In the genomic region with DNA sequence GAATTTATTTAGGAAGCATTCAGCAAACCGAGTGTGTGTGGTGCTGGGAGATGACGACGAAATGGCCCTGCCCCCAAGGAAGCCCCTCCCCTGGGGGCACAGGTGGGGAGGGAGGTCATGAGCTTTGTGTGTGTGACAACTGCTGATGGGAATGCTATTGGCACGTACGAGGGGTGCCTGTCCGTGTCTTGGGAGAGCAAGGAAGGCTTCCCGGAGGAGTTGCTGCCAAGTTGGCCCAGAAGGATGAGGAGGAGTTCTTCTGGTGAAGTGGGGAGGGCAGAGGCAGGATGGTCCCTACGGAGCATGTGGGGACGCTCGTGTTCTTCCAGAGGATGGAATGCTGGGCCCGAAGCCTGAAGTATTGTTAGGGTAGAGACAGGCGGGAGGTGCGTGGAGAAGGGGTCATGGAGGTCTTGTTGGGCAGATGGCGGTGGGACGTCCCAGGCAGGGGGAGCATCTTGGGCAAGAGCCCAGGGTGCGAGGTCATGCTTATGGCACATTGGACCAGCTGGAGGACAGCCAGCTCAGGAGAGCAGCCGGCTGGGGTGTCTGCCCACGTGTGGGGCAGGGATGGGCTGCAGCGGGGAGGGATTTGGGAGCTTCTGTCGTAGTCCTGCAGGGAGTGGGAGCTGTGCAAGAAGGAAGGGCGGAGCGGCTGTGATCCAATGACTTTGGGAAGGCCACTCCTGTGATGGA, we compare ENCODE assay signal across 12 cellular contexts. TPM values are rescaled to one million over a fixed set of nuclear protein-coding genes. Genes with fewer than 3 reads are reported as not detected.
DNase-seq lines count a peak whose midpoint lies in the region; ATAC-seq and TF ChIP-seq lines count a peak whose summit lies in the region.
"Had no signal": no experiment of that assay in that cellular context is flagged by ENCODE, and none has a peak within 500 bp of the region (broad histone marks: within the 10 kb centered on the region; RNA-seq: fewer than 3 reads in every experiment).

No MANE protein-coding gene starts in this region.

- CTCF ChIA-PET in AG04450 (lab: Charles Lee), result no interaction called here
- CTCF ChIA-PET in HEK293T (lab: Yijun Ruan, JAX), result interaction anchor here (1.3 kb wide), 1 partner anchor 50 kb away, joined by 3 read pairs; no protein-coding TSS in a partner anchor

- intact Hi-C loops in dendritic cell treated with granulocyte-macrophage colony-stimulating factor and Interleukin-4, amounts not matched to agents 40 ng/mL and 50 ng/mL, for 4 days (cut with micrococcal nuclease), result loop anchor here (1.0 kb wide), 1 partner anchor 23 kb away; no protein-coding TSS in a partner anchor

- TF ChIP-seq CTCF in AG04450 (IDR thresholded peaks at IDR 0.05; ENCODE audit: low read depth, low read length) (no peak), nephron (IDR thresholded peaks at IDR 0.05; ENCODE audit: unreplicated experiment in 3 of 3) (no peak)

- H3K36me3 ChIP-seq in KOPT-K1 (ENCODE audit: insufficient read depth, low read length), result peaks cover 11% of the 10 kb centered on the region
- H3K36me3 ChIP-seq: adrenal gland had no signal

- H3K27me3 Mint-ChIP-seq in dendritic cell treated with granulocyte-macrophage colony-stimulating factor and Interleukin-4, amounts not matched to agents 40 ng/mL and 50 ng/mL, for 4 days, result peaks cover 8% of the 10 kb centered on the region
- peaks cover 5% of the 10 kb centered on the region for H3K27me3 Mint-ChIP-seq in nephron (ENCODE audit: low read depth)

- DNase-seq in AG04450 (ENCODE audit: low read depth, low spot score) (no peak), KBM-7 (no peak), HEK293T (ENCODE audit: extremely low spot score) (no peak)
- DNase-seq: adrenal gland, NCI-H1105, SW 1271 had no signal

- H3K9me3 ChIP-seq in AG04450 (ENCODE audit: control insufficient read depth, insufficient read depth, low read length), result peaks cover 6% of the 10 kb centered on the region; the same call in 1 of the 2 replicates
- no peaks in the 10 kb centered on the region for H3K9me3 ChIP-seq in KOPT-K1 (ENCODE audit: insufficient read depth, low read length, poor library complexity, severe bottlenecking)
- H3K9me3 ChIP-seq: adrenal gland had no signal

- H3K4me1 Mint-ChIP-seq in dendritic cell treated with granulocyte-macrophage colony-stimulating factor and Interleukin-4, amounts not matched to agents 40 ng/mL and 50 ng/mL, for 4 days (ENCODE audit: low read depth), result peaks cover 70% of the 10 kb centered on the region
- H3K4me1 Mint-ChIP-seq in nephron, result peaks cover 50% of the 10 kb centered on the region

- no peak overlapping the region for H3K4me3 Mint-ChIP-seq in dendritic cell treated with granulocyte-macrophage colony-stimulating factor and Interleukin-4, amounts not matched to agents 40 ng/mL and 50 ng/mL, for 4 days
- no peak overlapping the region for H3K4me3 Mint-ChIP-seq in nephron

- ATAC-seq in GM21737 (IDR thresholded peaks at IDR 0.05; ENCODE audit: unreplicated experiment) (no peak), GM21360 (IDR thresholded peaks at IDR 0.05; ENCODE audit: unreplicated experiment) (no peak)

- H3K27me3 ChIP-seq in AG04450 (ENCODE audit: control insufficient read depth, insufficient read depth, low read length), result no peaks in the 10 kb centered on the region
- H3K27me3 ChIP-seq: adrenal gland had no signal

- H3K27ac Mint-ChIP-seq in dendritic cell treated with granulocyte-macrophage colony-stimulating factor and Interleukin-4, amounts not matched to agents 40 ng/mL and 50 ng/mL, for 4 days, result peak overlapping the region; percentile 92
- H3K27ac Mint-ChIP-seq in nephron, result peak overlapping the region in 2 of 3 experiments; percentile 31 to 90

- in situ Hi-C loops in KBM-7 (cut with MboI; ENCODE audit: low pct_unique_long_range_greater_than_20kb, low sequenced_read_pairs), result no loop called here

- H3K36me3 Mint-ChIP-seq in dendritic cell treated with granulocyte-macrophage colony-stimulating factor and Interleukin-4, amounts not matched to agents 40 ng/mL and 50 ng/mL, for 4 days (ENCODE audit: low read depth), result no peaks in the 10 kb centered on the region
- H3K36me3 Mint-ChIP-seq in nephron (ENCODE audit: low read depth), result no peaks in the 10 kb centered on the region

- peak overlapping the region; percentile 97 for H3K27ac ChIP-seq in AG04450 (ENCODE audit: low read depth, low read length)
- peak overlapping the region; percentile 83 for H3K27ac ChIP-seq in KOPT-K1 (ENCODE audit: low read depth, low read length, poor library complexity, severe bottlenecking)
- H3K27ac ChIP-seq: parathyroid adenoma had no signal

- H3K4me3 ChIP-seq in AG04450 (ENCODE audit: low read depth, low read length), result no peak overlapping the region
- H3K4me3 ChIP-seq: adrenal gland had no signal

- H3K9me3 Mint-ChIP-seq in dendritic cell treated with granulocyte-macrophage colony-stimulating factor and Interleukin-4, amounts not matched to agents 40 ng/mL and 50 ng/mL, for 4 days, result no peaks in the 10 kb centered on the region
- no peaks in the 10 kb centered on the region for H3K9me3 Mint-ChIP-seq in nephron

- POLR2A ChIA-PET in AG04450 (lab: Yijun Ruan, JAX), result no interaction called here
- POLR2A ChIA-PET in HEK293T (lab: Yijun Ruan, JAX), result interaction anchor here (0.8 to 2.1 kb wide), 2 partner anchors 13 to 42 kb away, joined by 4 to 7 read pairs; no protein-coding TSS in a partner anchor

TF ChIP-seq in HEK293T, 16 proteins besides CTCF, POLR2A, EP300 and RAD21:
- no peak for TF ChIP-seq CTBP1 (IDR thresholded peaks at IDR 0.05; ENCODE audit: borderline replicate concordance)
- no peak for TF ChIP-seq FOXA1 (IDR thresholded peaks at IDR 0.05)
- TF ChIP-seq SP1 (IDR thresholded peaks at IDR 0.05), result no peak
- TF ChIP-seq SUZ12 (IDR thresholded peaks at IDR 0.05), result no peak
- TF ChIP-seq BHLHE40 (IDR thresholded peaks at IDR 0.05; ENCODE audit: borderline replicate concordance), result no peak
- TF ChIP-seq, protein P1, sequence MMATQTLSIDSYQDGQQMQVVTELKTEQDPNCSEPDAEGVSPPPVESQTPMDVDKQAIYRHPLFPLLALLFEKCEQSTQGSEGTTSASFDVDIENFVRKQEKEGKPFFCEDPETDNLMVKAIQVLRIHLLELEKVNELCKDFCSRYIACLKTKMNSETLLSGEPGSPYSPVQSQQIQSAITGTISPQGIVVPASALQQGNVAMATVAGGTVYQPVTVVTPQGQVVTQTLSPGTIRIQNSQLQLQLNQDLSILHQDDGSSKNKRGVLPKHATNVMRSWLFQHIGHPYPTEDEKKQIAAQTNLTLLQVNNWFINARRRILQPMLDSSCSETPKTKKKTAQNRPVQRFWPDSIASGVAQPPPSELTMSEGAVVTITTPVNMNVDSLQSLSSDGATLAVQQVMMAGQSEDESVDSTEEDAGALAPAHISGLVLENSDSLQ (IDR thresholded peaks at IDR 0.05), result no peak
- no peak for TF ChIP-seq NFRKB (IDR thresholded peaks at IDR 0.05)
- no peak for TF ChIP-seq L3MBTL2 (conservative IDR thresholded peaks at IDR 0.05)
- TF ChIP-seq HDGF (IDR thresholded peaks at IDR 0.05; ENCODE audit: borderline replicate concordance), result no peak
- TF ChIP-seq ZNF384 (IDR thresholded peaks at IDR 0.05), result no peak
- TF ChIP-seq ELF4 (IDR thresholded peaks at IDR 0.05), result no peak
- TF ChIP-seq FOXM1 (IDR thresholded peaks at IDR 0.05; ENCODE audit: borderline replicate concordance), result no peak
- TF ChIP-seq ARNT (IDR thresholded peaks at IDR 0.05), result no peak
- no peak for TF ChIP-seq LEF1 (IDR thresholded peaks at IDR 0.05; ENCODE audit: borderline replicate concordance)
- no peak for TF ChIP-seq FOXK2 (IDR thresholded peaks at IDR 0.05)
- TF ChIP-seq TARDBP (IDR thresholded peaks at IDR 0.05), result no peak

RNA-seq across cellular contexts. Expression of gene SYNJ2, which starts 46.1 kb away (rescaled TPM):
- 38.1 and 40.8 TPM in 2 replicates for polyA plus RNA-seq in AG04450 (2011; rRNA removed)
- polyA minus RNA-seq in AG04450 (2011; rRNA and poly(A)+ RNA removed), result 63.6 and 78.2 TPM in 2 replicates
